ENCODE assay signal across 1 cellular context in the genomic region with DNA sequence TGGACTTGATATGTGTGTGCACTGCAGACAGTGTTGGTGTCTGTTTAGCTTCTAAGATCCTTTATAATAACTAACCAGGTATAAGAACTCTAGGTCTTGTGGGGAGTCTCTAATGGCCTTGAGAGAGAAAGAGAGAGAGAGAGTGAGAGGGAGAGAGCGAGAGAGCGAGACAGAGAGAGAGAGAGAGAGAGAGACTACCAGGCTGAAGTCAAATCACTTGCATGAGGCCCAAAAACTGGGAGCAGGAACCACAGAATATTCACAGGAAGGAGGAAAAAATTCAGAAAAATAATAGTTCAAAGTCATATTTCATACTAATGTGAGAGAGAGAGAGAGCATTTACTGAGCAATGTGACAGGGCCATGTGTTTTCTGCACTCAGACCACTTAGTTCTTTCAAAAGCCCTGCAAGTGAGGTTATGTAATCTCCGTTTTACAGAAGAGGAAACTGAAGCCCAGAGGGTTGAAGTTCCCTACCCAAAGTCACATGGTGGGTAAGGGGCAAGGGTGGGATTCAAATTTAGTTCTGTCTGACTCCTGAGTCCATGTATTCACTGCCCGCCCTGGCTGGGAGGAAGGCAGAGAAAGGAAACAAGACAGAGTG.
TF ChIP-seq lines count a peak whose summit lies in the region.

No MANE protein-coding gene starts in this region.

TF ChIP-seq in H1, 55 proteins besides CTCF, POLR2A, EP300 and RAD21:
- TF ChIP-seq CBX5 (IDR thresholded peaks at IDR 0.05; ENCODE audit: low read depth, low read length): no peak
- TF ChIP-seq RNF2 (IDR thresholded peaks at IDR 0.05; ENCODE audit: borderline replicate concordance, low read depth, low read length, missing control alignments, poor library complexity, severe bottlenecking): no peak
- no peak for TF ChIP-seq CHD1 (IDR thresholded peaks at IDR 0.05; ENCODE audit: low read depth, low read length)
- peak; percentile 46; the same call in 1 of the 2 replicates for TF ChIP-seq JUND (IDR thresholded peaks at IDR 0.05; ENCODE audit: low read length)
- TF ChIP-seq POLR2AphosphoS5 (IDR thresholded peaks at IDR 0.05; ENCODE audit: low read depth, low read length): no peak
- TF ChIP-seq GTF2F1 (IDR thresholded peaks at IDR 0.05; ENCODE audit: borderline replicate concordance, low read depth, low read length): no peak
- TF ChIP-seq SP4 (IDR thresholded peaks at IDR 0.05; ENCODE audit: low read length): no peak
